Comparison of ENCODE assay signal across 8 cellular contexts in genomic region chr7:74173491-74173865, GRCh38. TPM values are rescaled to one million over a fixed set of nuclear protein-coding genes. Genes with fewer than 3 reads are reported as not detected.
DNase-seq lines count a peak whose midpoint lies in the region; ATAC-seq and TF ChIP-seq lines count a peak whose summit lies in the region.

No MANE protein-coding gene starts in this region.

- no peak for TF ChIP-seq CTCF in right atrium auricular region (IDR thresholded peaks at IDR 0.05)
- no peak for TF ChIP-seq CTCF in WERI-Rb-1 (IDR thresholded peaks at IDR 0.05; ENCODE audit: low read depth, low read length)
- TF ChIP-seq CTCF in stomach (IDR thresholded peaks at IDR 0.05): no peak

- H3K4me3 ChIP-seq in right atrium auricular region: peak overlapping the region; percentile 36 to 78
- peak overlapping the region; percentile 88 for H3K4me3 ChIP-seq in WERI-Rb-1 (ENCODE audit: low read depth, low read length)
- peak overlapping the region; percentile 95; the same call in 1 of the 2 replicates for H3K4me3 ChIP-seq in iPS DF 6.9 (ENCODE audit: low read length)
- peak overlapping the region; percentile 70 to 98 (median 83) for H3K4me3 ChIP-seq in stomach

- WGBS in iPS DF 6.9 (ENCODE audit: insufficient coverage, insufficient read length): no CpG with 5 or more reads among the region's 11 CpGs
- WGBS in stomach, 5 donors: 3 to 13% (median 4%) methylated on average over 5 to 11 of the region's 11 CpGs

- no peak for ATAC-seq in left cardiac atrium

- H3K27me3 ChIP-seq in right atrium auricular region: no peaks in the 10 kb centered on the region
- H3K27me3 ChIP-seq in WERI-Rb-1 (ENCODE audit: insufficient read depth, low read depth, severe bottlenecking): no peaks in the 10 kb centered on the region
- H3K27me3 ChIP-seq in iPS DF 6.9 (ENCODE audit: control insufficient read depth, insufficient read depth, low read length): no peaks in the 10 kb centered on the region
- H3K27me3 ChIP-seq in stomach: no peaks in the 10 kb centered on the region

- H3K4me1 ChIP-seq in right atrium auricular region (peaks cover 0 to 42% of the 10 kb centered on the region in 2 donors), iPS DF 6.9 (ENCODE audit: control insufficient read depth, insufficient read depth, low read length) (no peaks in the 10 kb centered on the region), stomach (peaks cover 42 to 53% (median 48%) of the 10 kb centered on the region in 4 donors)

- TF ChIP-seq POLR2A in stomach (IDR thresholded peaks at IDR 0.05): no peak

- H3K9me3 ChIP-seq in right atrium auricular region (no peaks in the 10 kb centered on the region), WERI-Rb-1 (ENCODE audit: severe bottlenecking) (no peaks in the 10 kb centered on the region), iPS DF 6.9 (ENCODE audit: control insufficient read depth, insufficient read depth, low read length) (no peaks in the 10 kb centered on the region), stomach (no peaks in the 10 kb centered on the region)

- H3K27ac ChIP-seq in right atrium auricular region: peak overlapping the region; percentile 88 to 92
- peak overlapping the region; percentile 97 for H3K27ac ChIP-seq in WERI-Rb-1
- no peak overlapping the region for H3K27ac ChIP-seq in iPS DF 6.9 (ENCODE audit: low read length)
- peak overlapping the region; percentile 86 to 100 (median 95) for H3K27ac ChIP-seq in stomach

- DNase-seq in right atrium auricular region (ENCODE audit: low spot score): no peak
- no peak for DNase-seq in left cardiac atrium
- no peak for DNase-seq in WERI-Rb-1
- no peak for DNase-seq in iPS DF 6.9 (ENCODE audit: low read depth, low spot score)
- no peak for DNase-seq in stomach
- no peak for DNase-seq in OCI-M1 (lab: John Stamatoyannopoulos, UW)
- DNase-seq in Ammon's horn (ENCODE audit: low spot score): no peak
- DNase-seq in NCI-H2107 treated with DMSO at 0.1 percent for 48 hours (lab: John Stamatoyannopoulos, UW; ENCODE audit: unreplicated experiment): no peak

- TF ChIP-seq EP300 in stomach (IDR thresholded peaks at IDR 0.05): no peak

- H3K36me3 ChIP-seq in right atrium auricular region (no peaks in the 10 kb centered on the region), WERI-Rb-1 (peaks cover 37% of the 10 kb centered on the region), iPS DF 6.9 (ENCODE audit: control insufficient read depth, insufficient read depth, low read length) (peaks cover 2% of the 10 kb centered on the region; the same call in 1 of the 2 replicates), stomach (peaks cover 0 to 14% (median 4%) of the 10 kb centered on the region in 4 donors)

- intact Hi-C loops in left cardiac atrium (cut with DNase I): loop anchor here in 1 of 2 donors (5.0 kb wide), 2 partner anchors 91 to 106 kb away; partner anchors contain the start of gene LIMK1
- intact Hi-C loops in stomach (cut with DNase I; ENCODE audit: low total_unique reads): loop anchor here (10.0 kb wide), 1 partner anchor 89 kb away; the partner anchor contains the start of gene LIMK1

RNA-seq across cellular contexts. Expression of gene EIF4H, which starts 0.7 kb away (rescaled TPM):
- 100 to 1,000 TPM; 175 to 203 TPM for total RNA-seq in right atrium auricular region
- 100 to 1,000 TPM; 163 to 219 TPM for total RNA-seq in left cardiac atrium
- total RNA-seq in stomach: 100 to 1,000 TPM in 4 of 5 donors, 10 to 100 TPM in 1; 71.2 to 235 (median 180) TPM
- 100 to 1,000 TPM; 144 to 206 (median 149) TPM for polyA plus RNA-seq in stomach

RNA-seq across cellular contexts. Expression of gene LAT2, which starts 36.3 kb away (rescaled TPM):
- total RNA-seq in right atrium auricular region: 1 to 10 TPM; 1.4 to 6.1 TPM
- total RNA-seq in left cardiac atrium: 1 to 10 TPM; 4.2 to 5.6 TPM
- total RNA-seq in stomach: 100 to 1,000 TPM in 1 of 5 donors, 1 to 10 TPM in 3, under 1 TPM in 1; 0.45 to 150 (median 3.9) TPM
- 1 to 10 TPM; 6.3 to 8.7 (median 7.2) TPM for polyA plus RNA-seq in stomach
